Comparison of ENCODE assay signal across 18 cellular contexts in the genomic region with DNA sequence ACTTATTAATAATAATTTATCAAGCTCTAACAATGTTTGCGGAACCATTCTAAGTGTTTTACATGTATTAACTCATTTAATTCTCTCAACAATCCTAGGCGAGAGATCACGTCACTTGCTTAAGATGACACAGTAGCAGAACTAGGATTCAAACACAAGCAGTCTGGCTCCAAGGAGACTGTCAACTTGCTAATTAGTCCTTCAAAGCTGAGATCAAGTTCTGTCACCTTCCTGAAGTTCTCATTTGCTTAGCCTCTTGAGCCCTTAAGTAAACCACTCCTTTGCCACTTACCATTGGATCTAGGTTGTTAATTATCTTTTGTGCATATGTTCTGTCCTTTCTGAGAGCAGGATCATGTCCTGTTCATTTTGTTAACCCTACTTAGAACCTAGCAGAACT. TPM values are rescaled to one million over a fixed set of nuclear protein-coding genes. Genes with fewer than 3 reads are reported as not detected.
DNase-seq lines count a peak whose midpoint lies in the region; ATAC-seq and TF ChIP-seq lines count a peak whose summit lies in the region.
"Had no signal": no experiment of that assay in that cellular context is flagged by ENCODE, and none has a peak within 500 bp of the region (broad histone marks: within the 10 kb centered on the region; RNA-seq: fewer than 3 reads in every experiment).

No MANE protein-coding gene starts in this region.

- no peak overlapping the region for H3K4me2 ChIP-seq in SU-DHL-6 (ENCODE audit: low read depth, low read length, poor library complexity, severe bottlenecking)
- H3K4me2 ChIP-seq in hepatocyte, result peak overlapping the region; percentile 31
- H3K4me2 ChIP-seq: A549 had no signal

- H3K4me3 ChIP-seq in SU-DHL-6 (ENCODE audit: insufficient read depth, low read length, poor library complexity, severe bottlenecking) (no peak overlapping the region), hepatocyte (no peak overlapping the region)
- H3K4me3 ChIP-seq: A549, HAP-1, transverse colon had no signal

- H3K79me2 ChIP-seq in SU-DHL-6 (ENCODE audit: insufficient read depth, low read length) (peaks cover 100% of the 10 kb centered on the region), hepatocyte (peaks cover 81% of the 10 kb centered on the region)

- H3K9me3 ChIP-seq in CD4-positive, alpha-beta T cell (ENCODE audit: control insufficient read depth, low read length), result no peaks in the 10 kb centered on the region
- H3K9me3 ChIP-seq in SU-DHL-6 (ENCODE audit: insufficient read depth, low read length), result no peaks in the 10 kb centered on the region
- H3K9me3 ChIP-seq in hepatocyte (ENCODE audit: low read depth), result no peaks in the 10 kb centered on the region
- H3K9me3 ChIP-seq: A549, HAP-1, transverse colon had no signal

- H2AFZ ChIP-seq in SU-DHL-6 (ENCODE audit: low read depth, low read length, severe bottlenecking) (no peak overlapping the region), hepatocyte (no peak overlapping the region)

- H3K36me3 ChIP-seq in SU-DHL-6 (ENCODE audit: low read length) (peaks cover 24% of the 10 kb centered on the region), hepatocyte (replicated peaks; ENCODE audit: insufficient read depth, low read depth) (no peaks in the 10 kb centered on the region)
- H3K36me3 ChIP-seq: HAP-1 had no signal

- 94% methylated on average over 3 of the region's 3 CpGs for WGBS in hepatocyte (ENCODE audit: low lambda C conversion rate, missing lambda C conversion rate)

- H3K27me3 ChIP-seq in CD4-positive, alpha-beta T cell (ENCODE audit: control insufficient read depth, insufficient read depth, low read length), result no peaks in the 10 kb centered on the region
- no peaks in the 10 kb centered on the region for H3K27me3 ChIP-seq in SU-DHL-6 (ENCODE audit: low read length)
- H3K27me3 ChIP-seq in hepatocyte, result no peaks in the 10 kb centered on the region
- H3K27me3 ChIP-seq: transverse colon had no signal

- no peak overlapping the region for H3K27ac ChIP-seq in CD4-positive, alpha-beta T cell (ENCODE audit: low read depth, low read length)
- peak overlapping the region; percentile 35; the same call in 1 of the 2 replicates for H3K27ac ChIP-seq in SU-DHL-6 (ENCODE audit: low read depth, low read length)
- H3K27ac ChIP-seq in hepatocyte, result no peak overlapping the region
- no peak overlapping the region for H3K27ac ChIP-seq in caudate nucleus (ENCODE audit: low read depth, low read length)
- H3K27ac ChIP-seq: A549, transverse colon had no signal

- peak overlapping the region; percentile 59 for H3K4me3 Mint-ChIP-seq in CD4-positive, alpha-beta T cell
- H3K4me3 Mint-ChIP-seq: neural crest cell; T-helper 1 cell treated with Interleukin-12 subunit alpha and Interleukin-12 subunit beta and Interleukin-4 antibody, amounts not matched to agents 30 μg/mL and 1 μg/mL, for 36 hours; WTC11 had no signal

- peak overlapping the region; percentile 79 for H3K27ac Mint-ChIP-seq in CD4-positive, alpha-beta T cell
- H3K27ac Mint-ChIP-seq: WTC11 had no signal

- intact Hi-C loops in CD4-positive, alpha-beta T cell (cut with DNase I, micrococcal nuclease), result no loop called here

- no peak overlapping the region for H3K9ac ChIP-seq in SU-DHL-6 (ENCODE audit: low read length)

- H3K27me3 Mint-ChIP-seq in CD4-positive, alpha-beta T cell, result no peaks in the 10 kb centered on the region

- POLR2A ChIA-PET in CD4-positive, alpha-beta T cell (lab: Charles Lee), result interaction anchor here (0.6 to 2.1 kb wide), 6 partner anchors 11 to 83 kb away, joined by 3 to 13 read pairs (median 4); a partner anchor contains a TSS

- DNase-seq in NCI-H2171 treated with DMSO at 0.1 percent for 48 hours (lab: John Stamatoyannopoulos, UW), result peak; percentile 28
- no peak for DNase-seq in NCI-H2171 (lab: John Stamatoyannopoulos, UW)
- DNase-seq in CD4-positive, alpha-beta T cell, result no peak
- DNase-seq in hepatocyte (ENCODE audit: low spot score), result no peak
- no peak for DNase-seq in H4 (ENCODE audit: low spot score)
- no peak for DNase-seq in ecto neural progenitor cell (ENCODE audit: low spot score)
- DNase-seq in caudate nucleus (lab: John Stamatoyannopoulos, UW), result no peak
- DNase-seq: activated CD8-positive, alpha-beta memory T cell treated with anti-CD3 and anti-CD28 coated beads, Interleukin-2, amount 50 U/mL, for 4 hours; NCI-H1105 treated with DMSO at 0.1 percent for 48 hours; Right ventricle myocardium superior; stimulated activated CD4-positive, alpha-beta T cell treated with anti-CD3 and anti-CD28 coated beads, Interleukin-12 subunit alpha, Interleukin-12 subunit beta, amount 100 ng/mL, for 4 hours; transverse colon had no signal

- H3K4me1 Mint-ChIP-seq in CD4-positive, alpha-beta T cell (ENCODE audit: low read depth), result peaks cover 81% of the 10 kb centered on the region

- TF ChIP-seq CTCF in CD4-positive, alpha-beta T cell (IDR thresholded peaks at IDR 0.05), result no peak
- TF ChIP-seq CTCF in SU-DHL-6 (IDR thresholded peaks at IDR 0.05; ENCODE audit: insufficient read depth, low read length, poor library complexity, severe bottlenecking) (no peak), hepatocyte (IDR thresholded peaks at IDR 0.05; ENCODE audit: poor library complexity) (no peak)

- H3K9me3 Mint-ChIP-seq in CD4-positive, alpha-beta T cell, result no peaks in the 10 kb centered on the region
- H3K9me3 Mint-ChIP-seq: neural crest cell; T-helper 1 cell treated with Interleukin-12 subunit alpha and Interleukin-12 subunit beta and Interleukin-4 antibody, amounts not matched to agents 30 μg/mL and 1 μg/mL, for 36 hours had no signal

- ATAC-seq in CD4-positive, alpha-beta T cell (ENCODE audit: poor library complexity), result no peak
- ATAC-seq: A549, WTC11 had no signal

- CTCF ChIA-PET in CD4-positive, alpha-beta T cell (lab: Charles Lee), result interaction anchor here (0.8 to 1.7 kb wide), 6 partner anchors 11 to 62 kb away, joined by 3 to 5 read pairs (median 4); a partner anchor contains a TSS

- peaks cover 52% of the 10 kb centered on the region for H3K36me3 Mint-ChIP-seq in CD4-positive, alpha-beta T cell (ENCODE audit: low read depth)

- H3F3A ChIP-seq in SU-DHL-6 (ENCODE audit: insufficient read depth), result peaks cover 45% of the 10 kb centered on the region; the same call in 1 of the 2 replicates

- H3K9me2 ChIP-seq in SU-DHL-6 (replicated peaks; ENCODE audit: insufficient read depth, low read length), result no peaks in the 10 kb centered on the region
- H3K9me2 ChIP-seq in hepatocyte (replicated peaks; ENCODE audit: insufficient read depth), result no peaks in the 10 kb centered on the region

- H3K4me1 ChIP-seq in hepatocyte (ENCODE audit: insufficient read depth), result no peaks in the 10 kb centered on the region

- H4K20me1 ChIP-seq in SU-DHL-6 (ENCODE audit: low read depth, low read length) (peaks cover 43% of the 10 kb centered on the region), hepatocyte (ENCODE audit: insufficient read depth, poor library complexity, severe bottlenecking) (peaks cover 62% of the 10 kb centered on the region)

RNA-seq across cellular contexts. Expression of a gene that starts 14.1 kb away (rescaled TPM):
- total RNA-seq in CD4-positive, alpha-beta T cell, result 10 to 100 TPM; 72.6 to 75.9 TPM
- total RNA-seq in hepatocyte, result 73.6 and 78.8 TPM in 2 replicates
- polyA plus RNA-seq in hepatocyte, result 233 and 254 TPM in 2 replicates
- total RNA-seq in H4 (2014; rRNA removed; shearing (Covaris generic)), result 2.0 and 3.4 TPM in 2 replicates

Comparison
In these comparisons a context has a peak if more than half of its experiments do, and no peak if none do; other contexts are left out.
1. RNA of a gene that starts 14.1 kb away (total RNA-seq): 72.6 to 75.9 TPM in CD4-positive, alpha-beta T cell and 73.6 to 78.8 TPM in hepatocyte; 2.0 to 3.4 TPM in H4; every median in the first group is over 10 times any median in the second.